ENCODE assay signal across 1 cellular context in genomic region chr2:113167115-113167932, GRCh38.
TF ChIP-seq lines count a peak whose summit lies in the region.

No MANE protein-coding gene starts in this region.

TF ChIP-seq in HepG2, 621 proteins besides CTCF, POLR2A, EP300 and RAD21 (continued from another document and continues in another):
- TF ChIP-seq NFAT5 (CRISPR knock-in tag; IDR thresholded peaks at IDR 0.05) = peak; percentile 40; the same call in 1 of the 2 replicates
- TF ChIP-seq ARNT (IDR thresholded peaks at IDR 0.05) = no peak
- TF ChIP-seq SRSF1 (optimal IDR thresholded peaks at IDR 0.05; ENCODE audit: low read depth, low read length) = peak; percentile 55
- peak; percentile 99 for TF ChIP-seq BHLHE40 (IDR thresholded peaks at IDR 0.05; ENCODE audit: low read length)
- peak; percentile 95 for TF ChIP-seq ZMYM2 (CRISPR knock-in tag; IDR thresholded peaks at IDR 0.05)
- TF ChIP-seq TFAP4 (IDR thresholded peaks at IDR 0.05; ENCODE audit: borderline replicate concordance, low read depth) = peak; percentile 99
- TF ChIP-seq SNAPC4 (CRISPR knock-in tag; IDR thresholded peaks at IDR 0.05) = peak; percentile 80; the same call in 1 of the 2 replicates
- TF ChIP-seq FOXM1 (CRISPR knock-in tag; IDR thresholded peaks at IDR 0.05) = no peak; the same call in 1 of the 2 replicates
- TF ChIP-seq KAT7 (CRISPR knock-in tag; IDR thresholded peaks at IDR 0.05; ENCODE audit: borderline replicate concordance) = peak; percentile 66
- TF ChIP-seq ZNF784 (CRISPR knock-in tag; IDR thresholded peaks at IDR 0.05; ENCODE audit: borderline replicate concordance) = no peak
- no peak; the same call in 1 of the 2 replicates for TF ChIP-seq SMAD1 (CRISPR knock-in tag; IDR thresholded peaks at IDR 0.05; ENCODE audit: borderline replicate concordance, low read depth)
- no peak for TF ChIP-seq ADNP (CRISPR knock-in tag; IDR thresholded peaks at IDR 0.05)
- TF ChIP-seq ZNF350 (CRISPR knock-in tag; IDR thresholded peaks at IDR 0.05; ENCODE audit: borderline replicate concordance, low read depth) = peak; percentile 95
- TF ChIP-seq ZFP1 (CRISPR knock-in tag; IDR thresholded peaks at IDR 0.05) = peak; percentile 92
- no peak for TF ChIP-seq PCBP1 (IDR thresholded peaks at IDR 0.05; ENCODE audit: borderline replicate concordance, low read depth, low read length)
- TF ChIP-seq ZNF672 (CRISPR knock-in tag; IDR thresholded peaks at IDR 0.05) = 0 out of 2 replicates have a peak, but pooled peaks have one; percentile 84
- no peak for TF ChIP-seq RBM39 (IDR thresholded peaks at IDR 0.05; ENCODE audit: low read depth, low read length, poor library complexity, severe bottlenecking)
- peak; percentile 93; the same call in 1 of the 2 replicates for TF ChIP-seq ETS1 (CRISPR knock-in tag; IDR thresholded peaks at IDR 0.05)
- no peak for TF ChIP-seq NPAS2 (CRISPR knock-in tag; IDR thresholded peaks at IDR 0.05; ENCODE audit: borderline replicate concordance)
- no peak for TF ChIP-seq SETDB1 (CRISPR knock-in tag; IDR thresholded peaks at IDR 0.05; ENCODE audit: borderline replicate concordance)
- TF ChIP-seq ZNF556 (CRISPR knock-in tag; IDR thresholded peaks at IDR 0.05; ENCODE audit: borderline replicate concordance) = peak; percentile 99
- peak; percentile 89; the same call in 1 of the 2 replicates for TF ChIP-seq ZNF598 (CRISPR knock-in tag; IDR thresholded peaks at IDR 0.05; ENCODE audit: borderline replicate concordance)
- peak; percentile 76 for TF ChIP-seq GMEB1 (CRISPR knock-in tag; IDR thresholded peaks at IDR 0.05; ENCODE audit: borderline replicate concordance)
- TF ChIP-seq ZNF496 (CRISPR knock-in tag; IDR thresholded peaks at IDR 0.05; ENCODE audit: insufficient replicate concordance) = no peak
- no peak for TF ChIP-seq NCOA5 (CRISPR knock-in tag; IDR thresholded peaks at IDR 0.05)
- no peak for TF ChIP-seq HNRNPH1 (optimal IDR thresholded peaks at IDR 0.05; ENCODE audit: low read depth, low read length)
- TF ChIP-seq ZSCAN25 (CRISPR knock-in tag; IDR thresholded peaks at IDR 0.05) = peak; percentile 94
- peak; percentile 86 for TF ChIP-seq HNRNPL (IDR thresholded peaks at IDR 0.05; ENCODE audit: low read depth, low read length)
- peak; percentile 52 for TF ChIP-seq HMG20B (CRISPR knock-in tag; conservative IDR thresholded peaks at IDR 0.05)
- TF ChIP-seq ZNF337 (CRISPR knock-in tag; IDR thresholded peaks at IDR 0.05; ENCODE audit: borderline replicate concordance, low read depth) = 0 out of 2 replicates have a peak, but pooled peaks have one; percentile 81
- peak; percentile 79 for TF ChIP-seq NKX3-1 (CRISPR knock-in tag; IDR thresholded peaks at IDR 0.05)
- peak; percentile 59; the same call in 1 of the 2 replicates for TF ChIP-seq HOXA5 (CRISPR knock-in tag; IDR thresholded peaks at IDR 0.05)
- peak in 1 of 2 experiments; percentile 81; a peak in 2 of 4 replicates for TF ChIP-seq ATF4 (CRISPR knock-in tag; IDR thresholded peaks at IDR 0.05)
- no peak for TF ChIP-seq HNRNPLL (IDR thresholded peaks at IDR 0.05; ENCODE audit: low read depth, low read length, poor library complexity, severe bottlenecking)
- TF ChIP-seq FOXA3 (CRISPR knock-in tag; IDR thresholded peaks at IDR 0.05) = peak; percentile 93
- no peak for TF ChIP-seq ZFP62 (CRISPR knock-in tag; IDR thresholded peaks at IDR 0.05)
- peak; percentile 40; the same call in 1 of the 2 replicates for TF ChIP-seq PRMT3 (CRISPR knock-in tag; IDR thresholded peaks at IDR 0.05; ENCODE audit: borderline replicate concordance, low read depth)
- TF ChIP-seq CENPBD1 (CRISPR knock-in tag; IDR thresholded peaks at IDR 0.05; ENCODE audit: borderline replicate concordance, low read depth) = no peak; the same call in 1 of the 2 replicates
- TF ChIP-seq RFXAP (CRISPR knock-in tag; IDR thresholded peaks at IDR 0.05; ENCODE audit: borderline replicate concordance) = peak; percentile 96; the same call in 1 of the 2 replicates
- 0 out of 2 replicates have a peak, but pooled peaks have one; percentile 46 for TF ChIP-seq ZNF891 (CRISPR knock-in tag; IDR thresholded peaks at IDR 0.05)
- TF ChIP-seq SOX5 (CRISPR knock-in tag; IDR thresholded peaks at IDR 0.05; ENCODE audit: borderline replicate concordance) = peak; percentile 96
- no peak for TF ChIP-seq ZNF597 (CRISPR knock-in tag; IDR thresholded peaks at IDR 0.05)
- peak; percentile 76 for TF ChIP-seq ZBTB33 (CRISPR knock-in tag; IDR thresholded peaks at IDR 0.05)
